Comparison of ENCODE assay signal across 1 cellular context in the genomic region with DNA sequence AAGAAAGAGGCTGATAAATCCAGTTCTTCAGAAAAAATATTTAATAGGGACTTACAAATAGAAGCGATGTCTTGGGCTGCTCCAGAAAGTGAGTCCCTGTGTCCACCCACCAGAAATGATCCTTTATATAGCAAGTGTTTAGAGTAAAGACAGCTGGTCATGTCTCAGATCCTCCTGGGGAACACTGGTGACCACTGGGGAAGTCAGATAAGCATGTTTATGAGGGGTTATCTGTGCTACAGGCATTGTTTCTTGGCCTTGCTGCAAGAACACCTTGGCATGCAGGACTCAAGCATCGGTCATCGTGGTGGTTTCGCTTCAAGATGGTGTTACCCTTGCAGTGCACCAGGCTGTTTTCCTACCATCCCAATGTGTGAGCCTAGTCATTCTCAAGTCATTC.
TF ChIP-seq lines count a peak whose summit lies in the region.

No MANE protein-coding gene starts in this region.

TF ChIP-seq in K562, 482 proteins besides CTCF, POLR2A, EP300 and RAD21 (continued from another document and continues in another):
- no peak for TF ChIP-seq CHD7 (IDR thresholded peaks at IDR 0.05; ENCODE audit: low read depth, low read length)
- TF ChIP-seq PML (IDR thresholded peaks at IDR 0.05; ENCODE audit: low read length) = peak; percentile 57; the same call in 1 of the 2 replicates
- TF ChIP-seq, protein P1, sequence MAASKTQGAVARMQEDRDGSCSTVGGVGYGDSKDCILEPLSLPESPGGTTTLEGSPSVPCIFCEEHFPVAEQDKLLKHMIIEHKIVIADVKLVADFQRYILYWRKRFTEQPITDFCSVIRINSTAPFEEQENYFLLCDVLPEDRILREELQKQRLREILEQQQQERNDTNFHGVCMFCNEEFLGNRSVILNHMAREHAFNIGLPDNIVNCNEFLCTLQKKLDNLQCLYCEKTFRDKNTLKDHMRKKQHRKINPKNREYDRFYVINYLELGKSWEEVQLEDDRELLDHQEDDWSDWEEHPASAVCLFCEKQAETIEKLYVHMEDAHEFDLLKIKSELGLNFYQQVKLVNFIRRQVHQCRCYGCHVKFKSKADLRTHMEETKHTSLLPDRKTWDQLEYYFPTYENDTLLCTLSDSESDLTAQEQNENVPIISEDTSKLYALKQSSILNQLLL (CRISPR knock-in tag; IDR thresholded peaks at IDR 0.05; ENCODE audit: borderline replicate concordance) = no peak
- no peak for TF ChIP-seq BHLHE40 (IDR thresholded peaks at IDR 0.05; ENCODE audit: low read length)
- no peak for TF ChIP-seq CBX5 (IDR thresholded peaks at IDR 0.05; ENCODE audit: borderline replicate concordance, low read depth)
- no peak for TF ChIP-seq YY1 (IDR thresholded peaks at IDR 0.05; ENCODE audit: borderline replicate concordance in 1 of 3, control insufficient read depth in 1 of 3, extremely low read depth in 1 of 3, insufficient read depth in 3 of 3, insufficient read length in 1 of 3, insufficient replicate concordance in 2 of 3, low read depth in 1 of 3, low read length in 2 of 3)
- TF ChIP-seq ZNF175 (CRISPR knock-in tag; IDR thresholded peaks at IDR 0.05; ENCODE audit: low read depth) = no peak
- no peak for TF ChIP-seq ELF4 (CRISPR knock-in tag; IDR thresholded peaks at IDR 0.05)
- TF ChIP-seq CBX8 (IDR thresholded peaks at IDR 0.05; ENCODE audit: borderline replicate concordance, extremely low read depth, low read depth, low read length, poor library complexity, severe bottlenecking) = no peak
- TF ChIP-seq NR2C2 (CRISPR knock-in tag; IDR thresholded peaks at IDR 0.05) = no peak
- TF ChIP-seq NR2C2 (tag; IDR thresholded peaks at IDR 0.05) = no peak
- no peak for TF ChIP-seq EWSR1 (IDR thresholded peaks at IDR 0.05; ENCODE audit: borderline replicate concordance, low read depth, partially characterized antibody)
- TF ChIP-seq POU5F1 (IDR thresholded peaks at IDR 0.05; ENCODE audit: borderline replicate concordance, low read depth, low read length, partially characterized antibody) = no peak
- TF ChIP-seq PCBP2 (IDR thresholded peaks at IDR 0.05; ENCODE audit: low read depth, low read length, poor library complexity, severe bottlenecking) = no peak
- TF ChIP-seq, protein P2, sequence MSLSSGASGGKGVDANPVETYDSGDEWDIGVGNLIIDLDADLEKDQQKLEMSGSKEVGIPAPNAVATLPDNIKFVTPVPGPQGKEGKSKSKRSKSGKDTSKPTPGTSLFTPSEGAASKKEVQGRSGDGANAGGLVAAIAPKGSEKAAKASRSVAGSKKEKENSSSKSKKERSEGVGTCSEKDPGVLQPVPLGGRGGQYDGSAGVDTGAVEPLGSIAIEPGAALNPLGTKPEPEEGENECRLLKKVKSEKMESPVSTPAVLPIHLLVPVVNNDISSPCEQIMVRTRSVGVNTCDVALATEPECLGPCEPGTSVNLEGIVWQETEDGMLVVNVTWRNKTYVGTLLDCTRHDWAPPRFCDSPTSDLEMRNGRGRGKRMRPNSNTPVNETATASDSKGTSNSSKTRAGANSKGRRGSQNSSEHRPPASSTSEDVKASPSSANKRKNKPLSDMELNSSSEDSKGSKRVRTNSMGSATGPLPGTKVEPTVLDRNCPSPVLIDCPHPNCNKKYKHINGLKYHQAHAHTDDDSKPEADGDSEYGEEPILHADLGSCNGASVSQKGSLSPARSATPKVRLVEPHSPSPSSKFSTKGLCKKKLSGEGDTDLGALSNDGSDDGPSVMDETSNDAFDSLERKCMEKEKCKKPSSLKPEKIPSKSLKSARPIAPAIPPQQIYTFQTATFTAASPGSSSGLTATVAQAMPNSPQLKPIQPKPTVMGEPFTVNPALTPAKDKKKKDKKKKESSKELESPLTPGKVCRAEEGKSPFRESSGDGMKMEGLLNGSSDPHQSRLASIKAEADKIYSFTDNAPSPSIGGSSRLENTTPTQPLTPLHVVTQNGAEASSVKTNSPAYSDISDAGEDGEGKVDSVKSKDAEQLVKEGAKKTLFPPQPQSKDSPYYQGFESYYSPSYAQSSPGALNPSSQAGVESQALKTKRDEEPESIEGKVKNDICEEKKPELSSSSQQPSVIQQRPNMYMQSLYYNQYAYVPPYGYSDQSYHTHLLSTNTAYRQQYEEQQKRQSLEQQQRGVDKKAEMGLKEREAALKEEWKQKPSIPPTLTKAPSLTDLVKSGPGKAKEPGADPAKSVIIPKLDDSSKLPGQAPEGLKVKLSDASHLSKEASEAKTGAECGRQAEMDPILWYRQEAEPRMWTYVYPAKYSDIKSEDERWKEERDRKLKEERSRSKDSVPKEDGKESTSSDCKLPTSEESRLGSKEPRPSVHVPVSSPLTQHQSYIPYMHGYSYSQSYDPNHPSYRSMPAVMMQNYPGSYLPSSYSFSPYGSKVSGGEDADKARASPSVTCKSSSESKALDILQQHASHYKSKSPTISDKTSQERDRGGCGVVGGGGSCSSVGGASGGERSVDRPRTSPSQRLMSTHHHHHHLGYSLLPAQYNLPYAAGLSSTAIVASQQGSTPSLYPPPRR (CRISPR knock-in tag; IDR thresholded peaks at IDR 0.05; ENCODE audit: borderline replicate concordance) = no peak
- peak; percentile 72 for TF ChIP-seq MTA2 (IDR thresholded peaks at IDR 0.05; ENCODE audit: low read depth)
- TF ChIP-seq FOXK1 (CRISPR knock-in tag; IDR thresholded peaks at IDR 0.05; ENCODE audit: borderline replicate concordance) = no peak
- TF ChIP-seq MYNN (IDR thresholded peaks at IDR 0.05) = no peak
- TF ChIP-seq MYNN (CRISPR knock-in tag; IDR thresholded peaks at IDR 0.05) = no peak
- TF ChIP-seq PYGO2 (tag; IDR thresholded peaks at IDR 0.05) = no peak
- TF ChIP-seq, protein P3, sequence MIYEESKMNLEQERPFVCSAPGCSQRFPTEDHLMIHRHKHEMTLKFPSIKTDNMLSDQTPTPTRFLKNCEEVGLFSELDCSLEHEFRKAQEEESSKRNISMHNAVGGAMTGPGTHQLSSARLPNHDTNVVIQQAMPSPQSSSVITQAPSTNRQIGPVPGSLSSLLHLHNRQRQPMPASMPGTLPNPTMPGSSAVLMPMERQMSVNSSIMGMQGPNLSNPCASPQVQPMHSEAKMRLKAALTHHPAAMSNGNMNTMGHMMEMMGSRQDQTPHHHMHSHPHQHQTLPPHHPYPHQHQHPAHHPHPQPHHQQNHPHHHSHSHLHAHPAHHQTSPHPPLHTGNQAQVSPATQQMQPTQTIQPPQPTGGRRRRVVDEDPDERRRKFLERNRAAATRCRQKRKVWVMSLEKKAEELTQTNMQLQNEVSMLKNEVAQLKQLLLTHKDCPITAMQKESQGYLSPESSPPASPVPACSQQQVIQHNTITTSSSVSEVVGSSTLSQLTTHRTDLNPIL (CRISPR knock-in tag; IDR thresholded peaks at IDR 0.05) = no peak
- TF ChIP-seq RBM22 (IDR thresholded peaks at IDR 0.05; ENCODE audit: low read depth, low read length, poor library complexity, severe bottlenecking) = no peak
- TF ChIP-seq SMAD4 (CRISPR knock-in tag; conservative IDR thresholded peaks at IDR 0.05) = no peak; the same call in 1 of the 2 replicates
- no peak for TF ChIP-seq EZH2 (IDR thresholded peaks at IDR 0.05; ENCODE audit: borderline replicate concordance, low read depth, low read length)
- no peak for TF ChIP-seq MECOM (CRISPR knock-in tag; IDR thresholded peaks at IDR 0.05)
- TF ChIP-seq, protein P4, sequence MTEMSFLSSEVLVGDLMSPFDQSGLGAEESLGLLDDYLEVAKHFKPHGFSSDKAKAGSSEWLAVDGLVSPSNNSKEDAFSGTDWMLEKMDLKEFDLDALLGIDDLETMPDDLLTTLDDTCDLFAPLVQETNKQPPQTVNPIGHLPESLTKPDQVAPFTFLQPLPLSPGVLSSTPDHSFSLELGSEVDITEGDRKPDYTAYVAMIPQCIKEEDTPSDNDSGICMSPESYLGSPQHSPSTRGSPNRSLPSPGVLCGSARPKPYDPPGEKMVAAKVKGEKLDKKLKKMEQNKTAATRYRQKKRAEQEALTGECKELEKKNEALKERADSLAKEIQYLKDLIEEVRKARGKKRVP (CRISPR knock-in tag; IDR thresholded peaks at IDR 0.05) = no peak
- TF ChIP-seq, protein P5, sequence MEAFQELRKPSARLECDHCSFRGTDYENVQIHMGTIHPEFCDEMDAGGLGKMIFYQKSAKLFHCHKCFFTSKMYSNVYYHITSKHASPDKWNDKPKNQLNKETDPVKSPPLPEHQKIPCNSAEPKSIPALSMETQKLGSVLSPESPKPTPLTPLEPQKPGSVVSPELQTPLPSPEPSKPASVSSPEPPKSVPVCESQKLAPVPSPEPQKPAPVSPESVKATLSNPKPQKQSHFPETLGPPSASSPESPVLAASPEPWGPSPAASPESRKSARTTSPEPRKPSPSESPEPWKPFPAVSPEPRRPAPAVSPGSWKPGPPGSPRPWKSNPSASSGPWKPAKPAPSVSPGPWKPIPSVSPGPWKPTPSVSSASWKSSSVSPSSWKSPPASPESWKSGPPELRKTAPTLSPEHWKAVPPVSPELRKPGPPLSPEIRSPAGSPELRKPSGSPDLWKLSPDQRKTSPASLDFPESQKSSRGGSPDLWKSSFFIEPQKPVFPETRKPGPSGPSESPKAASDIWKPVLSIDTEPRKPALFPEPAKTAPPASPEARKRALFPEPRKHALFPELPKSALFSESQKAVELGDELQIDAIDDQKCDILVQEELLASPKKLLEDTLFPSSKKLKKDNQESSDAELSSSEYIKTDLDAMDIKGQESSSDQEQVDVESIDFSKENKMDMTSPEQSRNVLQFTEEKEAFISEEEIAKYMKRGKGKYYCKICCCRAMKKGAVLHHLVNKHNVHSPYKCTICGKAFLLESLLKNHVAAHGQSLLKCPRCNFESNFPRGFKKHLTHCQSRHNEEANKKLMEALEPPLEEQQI (IDR thresholded peaks at IDR 0.05) = no peak
- TF ChIP-seq NR1H2 (CRISPR knock-in tag; IDR thresholded peaks at IDR 0.05) = no peak
- TF ChIP-seq CBFB (CRISPR knock-in tag; IDR thresholded peaks at IDR 0.05) = no peak
- TF ChIP-seq NFXL1 (CRISPR knock-in tag; IDR thresholded peaks at IDR 0.05) = no peak
- TF ChIP-seq TRIM24 (IDR thresholded peaks at IDR 0.05) = peak; percentile 69
- no peak for TF ChIP-seq FOXJ2 (tag; IDR thresholded peaks at IDR 0.05)
- TF ChIP-seq CBX3 (IDR thresholded peaks at IDR 0.05; ENCODE audit: borderline replicate concordance in 1 of 2, low read length in 2 of 2) = no peak
- TF ChIP-seq ZKSCAN3 (CRISPR knock-in tag; IDR thresholded peaks at IDR 0.05) = no peak
- no peak for TF ChIP-seq RUNX1 (IDR thresholded peaks at IDR 0.05; ENCODE audit: low read depth)
